In genomic region chrX:150515801-150516200, GRCh38 we compare ENCODE assay signal across 20 cellular contexts. TPM values are rescaled to one million over a fixed set of nuclear protein-coding genes. Genes with fewer than 3 reads are reported as not detected.
DNase-seq lines count a peak whose midpoint lies in the region; ATAC-seq and TF ChIP-seq lines count a peak whose summit lies in the region.
"Had no signal": no experiment of that assay in that cellular context is flagged by ENCODE, and none has a peak within 500 bp of the region (broad histone marks: within the 10 kb centered on the region; RNA-seq: fewer than 3 reads in every experiment).

No MANE protein-coding gene starts in this region.

- POLR2A ChIA-PET in MCF 10A (lab: Yijun Ruan, JAX): no interaction called here

- TF ChIP-seq EP300 in transverse colon (IDR thresholded peaks at IDR 0.05; ENCODE audit: low read depth): no peak

- H3K9ac ChIP-seq in neural progenitor cell: no peak overlapping the region

- H3K27me3 Mint-ChIP-seq in MCF 10A (ENCODE audit: insufficient read depth, unreplicated experiment): peaks cover 29% of the 10 kb centered on the region
- H3K27me3 Mint-ChIP-seq in neural progenitor cell (ENCODE audit: insufficient read depth, low read depth): peaks cover 6% of the 10 kb centered on the region

- H3K36me3 Mint-ChIP-seq in activated naive CD4-positive, alpha-beta T cell treated with anti-CD3 and anti-CD28 coated beads, Interleukin-2, amount 50 U/mL, for 72 hours: no peaks in the 10 kb centered on the region
- peaks cover 6% of the 10 kb centered on the region for H3K36me3 Mint-ChIP-seq in stimulated activated effector memory CD8-positive, alpha-beta T cell treated with anti-CD3 and anti-CD28 coated beads, Interleukin-12 subunit alpha, Interleukin-12 subunit beta, amount 100 ng/mL, for 72 hours
- H3K36me3 Mint-ChIP-seq in MCF 10A (ENCODE audit: insufficient read depth, unreplicated experiment): no peaks in the 10 kb centered on the region
- no peaks in the 10 kb centered on the region for H3K36me3 Mint-ChIP-seq in neural progenitor cell
- H3K36me3 Mint-ChIP-seq: CD8-positive, alpha-beta T cell had no signal

- no peaks in the 10 kb centered on the region for H4K20me1 ChIP-seq in neural progenitor cell (ENCODE audit: low read depth)

- H3K4me2 ChIP-seq in neural progenitor cell: no peak overlapping the region
- H3K4me2 ChIP-seq: A549 had no signal

- in situ Hi-C loops in G401 (cut with HindIII; ENCODE audit: low sequenced_read_pairs) (no loop called here), transverse colon (cut with MboI; ENCODE audit: low pct_ligation_motif_present in 1 of 4, low pct_unique_long_range_greater_than_20kb in 1 of 4, low sequenced_read_pairs in 3 of 4) (no loop called here)

- no peaks in the 10 kb centered on the region for H3K79me2 ChIP-seq in neural progenitor cell (ENCODE audit: low read depth)

- H3K4me1 ChIP-seq in neural progenitor cell (no peaks in the 10 kb centered on the region), transverse colon (no peaks in the 10 kb centered on the region)
- H3K4me1 ChIP-seq: A549 had no signal

- H3K4me3 ChIP-seq in neural progenitor cell (no peak overlapping the region), transverse colon (no peak overlapping the region)
- H3K4me3 ChIP-seq: A549, GM12878 had no signal

- peak overlapping the region; percentile 74 to 76 for H3K27ac Mint-ChIP-seq in activated naive CD4-positive, alpha-beta T cell treated with anti-CD3 and anti-CD28 coated beads, Interleukin-2, amount 50 U/mL, for 72 hours
- peak overlapping the region; percentile 53 for H3K27ac Mint-ChIP-seq in stimulated activated effector memory CD8-positive, alpha-beta T cell treated with anti-CD3 and anti-CD28 coated beads, Interleukin-12 subunit alpha, Interleukin-12 subunit beta, amount 100 ng/mL, for 72 hours
- no peak overlapping the region for H3K27ac Mint-ChIP-seq in MCF 10A (ENCODE audit: low read depth, unreplicated experiment)
- H3K27ac Mint-ChIP-seq in neural progenitor cell: no peak overlapping the region
- H3K27ac Mint-ChIP-seq: CD8-positive, alpha-beta T cell; HFFc6 had no signal

- no peaks in the 10 kb centered on the region for H3K9me3 ChIP-seq in neural progenitor cell (ENCODE audit: low read depth)
- no peaks in the 10 kb centered on the region for H3K9me3 ChIP-seq in transverse colon
- H3K9me3 ChIP-seq: A549 had no signal

- no peak overlapping the region for H2AFZ ChIP-seq in neural progenitor cell (replicated peaks)

- H3K36me3 ChIP-seq in neural progenitor cell (no peaks in the 10 kb centered on the region), transverse colon (no peaks in the 10 kb centered on the region)

- ATAC-seq in activated naive CD4-positive, alpha-beta T cell treated with anti-CD3 and anti-CD28 coated beads, Interleukin-2, amount 50 U/mL, for 72 hours: no peak
- no peak for ATAC-seq in stimulated activated effector memory CD8-positive, alpha-beta T cell treated with anti-CD3 and anti-CD28 coated beads, Interleukin-12 subunit alpha, Interleukin-12 subunit beta, amount 100 ng/mL, for 72 hours
- ATAC-seq: A549; CD8-positive, alpha-beta T cell; GM12878; HCT116 had no signal

- H3K27ac ChIP-seq in neural progenitor cell: no peak overlapping the region
- no peak overlapping the region for H3K27ac ChIP-seq in transverse colon
- H3K27ac ChIP-seq: 22Rv1, A549, HL-60 had no signal

- intact Hi-C loops in MCF 10A (cut with micrococcal nuclease) (no loop called here), transverse colon (cut with DNase I; ENCODE audit: low total_unique reads) (no loop called here)

- TF ChIP-seq POLR2A in transverse colon (IDR thresholded peaks at IDR 0.05): no peak

- no peaks in the 10 kb centered on the region for H3K27me3 ChIP-seq in neural progenitor cell
- H3K27me3 ChIP-seq in transverse colon: no peaks in the 10 kb centered on the region

- no peaks in the 10 kb centered on the region for H3K9me3 Mint-ChIP-seq in activated naive CD4-positive, alpha-beta T cell treated with anti-CD3 and anti-CD28 coated beads, Interleukin-2, amount 50 U/mL, for 72 hours
- no peaks in the 10 kb centered on the region for H3K9me3 Mint-ChIP-seq in stimulated activated effector memory CD8-positive, alpha-beta T cell treated with anti-CD3 and anti-CD28 coated beads, Interleukin-12 subunit alpha, Interleukin-12 subunit beta, amount 100 ng/mL, for 72 hours
- H3K9me3 Mint-ChIP-seq in MCF 10A (ENCODE audit: unreplicated experiment): no peaks in the 10 kb centered on the region
- H3K9me3 Mint-ChIP-seq in neural progenitor cell: peaks cover 16% of the 10 kb centered on the region
- H3K9me3 Mint-ChIP-seq: CD8-positive, alpha-beta T cell; HFFc6 had no signal

- no peak for TF ChIP-seq CTCF in MCF 10A (IDR thresholded peaks at IDR 0.05; ENCODE audit: unreplicated experiment)
- TF ChIP-seq CTCF in neural progenitor cell (IDR thresholded peaks at IDR 0.05): no peak
- TF ChIP-seq CTCF in transverse colon (IDR thresholded peaks at IDR 0.05): no peak

- no TSS peak for BruUV-seq in MCF 10A (replicated peaks; lab: Mats Ljungman, UMichigan)

- no peaks in the 10 kb centered on the region for H3F3A ChIP-seq in neural progenitor cell (ENCODE audit: low read depth)

- H3K4me1 Mint-ChIP-seq in stimulated activated effector memory CD8-positive, alpha-beta T cell treated with anti-CD3 and anti-CD28 coated beads, Interleukin-12 subunit alpha, Interleukin-12 subunit beta, amount 100 ng/mL, for 72 hours: peaks cover 7% of the 10 kb centered on the region
- no peaks in the 10 kb centered on the region for H3K4me1 Mint-ChIP-seq in MCF 10A (ENCODE audit: insufficient read depth, unreplicated experiment)
- peaks cover 12% of the 10 kb centered on the region for H3K4me1 Mint-ChIP-seq in neural progenitor cell

- CTCF ChIA-PET in MCF 10A (lab: Yijun Ruan, JAX): no interaction called here

- H3K4me3 Mint-ChIP-seq in stimulated activated effector memory CD8-positive, alpha-beta T cell treated with anti-CD3 and anti-CD28 coated beads, Interleukin-12 subunit alpha, Interleukin-12 subunit beta, amount 100 ng/mL, for 72 hours: no peak overlapping the region
- no peak overlapping the region for H3K4me3 Mint-ChIP-seq in MCF 10A (ENCODE audit: unreplicated experiment)
- no peak overlapping the region for H3K4me3 Mint-ChIP-seq in neural progenitor cell
- H3K4me3 Mint-ChIP-seq: CD8-positive, alpha-beta T cell; HFFc6 had no signal

- no peak for DNase-seq in activated naive CD4-positive, alpha-beta T cell treated with anti-CD3 and anti-CD28 coated beads, Interleukin-2, amount 50 U/mL, for 72 hours (ENCODE audit: low spot score in 2 of 2)
- DNase-seq in activated naive CD4-positive, alpha-beta T cell treated with anti-CD3 and anti-CD28 coated beads, Interleukin-2, amount 50 U/mL, for 16 hours: no peak
- DNase-seq in G401 (ENCODE audit: low spot score) (peak; percentile 64), cerebellar cortex (ENCODE audit: low spot score) (peak; percentile 56), MCF 10A (ENCODE audit: unreplicated experiment) (no peak), neural progenitor cell (ENCODE audit: low spot score) (no peak), transverse colon (no peak)
- DNase-seq in stimulated activated effector memory CD8-positive, alpha-beta T cell treated with anti-CD3 and anti-CD28 coated beads, Interleukin-12 subunit alpha, Interleukin-12 subunit beta, amount 100 ng/mL, for 72 hours (ENCODE audit: low spot score in 2 of 2): no peak
- DNase-seq: AML-193; Calu3; CD8-positive, alpha-beta T cell; DMS79 treated with DMSO at 0.1 percent for 48 hours; GOT3; H7; HFFc6 had no signal

- 20 to 58% methylated on average over 1 of the region's 1 CpG for WGBS in transverse colon (ENCODE audit: low coverage in 1 of 2), 2 donors

RNA-seq across cellular contexts. Expression of gene MTM1, which starts 52.6 kb away (rescaled TPM):
- 10 to 100 TPM; 21.0 to 28.1 TPM for total RNA-seq in activated naive CD4-positive, alpha-beta T cell treated with anti-CD3 and anti-CD28 coated beads, Interleukin-2, amount 50 U/mL, for 72 hours
- total RNA-seq in G401 (2014; rRNA removed; shearing (Covaris generic)): 4.1 and 9.4 TPM in 2 replicates
- total RNA-seq in MCF 10A (2022) (11.6 and 11.9 TPM in 2 replicates), neural progenitor cell (ENCODE audit: low replicate concordance) (12.3 and 15.3 TPM in 2 replicates), transverse colon (10 to 100 TPM; 12.7 to 73.2 (median 44.7) TPM)

Comparison
In these comparisons a context has a peak if more than half of its experiments do, and no peak if none do; other contexts are left out.
1. DNase-seq: peak in G401 (single experiment) and cerebellar cortex (single experiment); none in activated naive CD4-positive, alpha-beta T cell treated with anti-CD3 and anti-CD28 coated beads, Interleukin-2, amount 50 U/mL, for 72 hours (0 of 2), activated naive CD4-positive, alpha-beta T cell treated with anti-CD3 and anti-CD28 coated beads, Interleukin-2, amount 50 U/mL, for 16 hours (single experiment), stimulated activated effector memory CD8-positive, alpha-beta T cell treated with anti-CD3 and anti-CD28 coated beads, Interleukin-12 subunit alpha, Interleukin-12 subunit beta, amount 100 ng/mL, for 72 hours (0 of 2), MCF 10A (single experiment), neural progenitor cell (single experiment) and transverse colon (single experiment).
2. H3K27ac Mint-ChIP-seq: peak in activated naive CD4-positive, alpha-beta T cell treated with anti-CD3 and anti-CD28 coated beads, Interleukin-2, amount 50 U/mL, for 72 hours (2 of 2) and stimulated activated effector memory CD8-positive, alpha-beta T cell treated with anti-CD3 and anti-CD28 coated beads, Interleukin-12 subunit alpha, Interleukin-12 subunit beta, amount 100 ng/mL, for 72 hours (single experiment); none in MCF 10A (single experiment) and neural progenitor cell (single experiment).